ENCODE assay signal across 18 cellular contexts in the genomic region with DNA sequence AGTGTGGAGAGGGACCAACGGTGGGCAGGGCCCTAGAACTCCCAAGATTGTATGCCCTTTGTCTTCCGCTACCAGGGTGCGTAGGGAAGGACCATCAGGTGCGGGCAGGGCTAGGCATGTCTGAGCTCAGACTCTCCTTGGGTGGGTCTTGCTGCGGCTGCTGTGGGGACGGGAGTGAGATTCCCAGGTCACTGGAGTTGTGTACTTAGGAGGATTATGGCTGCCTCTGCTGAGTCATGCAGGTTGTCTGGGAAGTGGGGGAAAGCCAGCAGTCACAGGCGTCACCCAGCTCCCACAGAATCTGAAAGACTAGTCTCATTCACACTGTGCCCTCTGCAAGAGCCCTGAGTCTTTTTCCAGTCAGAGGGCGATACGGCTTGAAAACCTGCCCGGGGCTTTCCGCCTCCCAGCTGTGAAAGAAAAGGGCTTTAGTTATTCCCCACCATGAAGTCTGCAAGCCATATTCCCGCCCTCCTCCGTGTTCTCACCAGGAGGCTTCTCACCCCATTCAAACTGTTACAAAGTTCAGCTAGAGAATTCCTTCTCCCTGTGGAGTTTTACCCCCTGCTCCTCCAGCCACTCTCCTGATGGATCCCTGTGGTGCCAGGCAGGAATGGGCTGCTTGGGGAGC. TPM values are rescaled to one million over a fixed set of nuclear protein-coding genes. Genes with fewer than 3 reads are reported as not detected.
"Had no signal": no experiment of that assay in that cellular context is flagged by ENCODE, and none has a peak within 500 bp of the region (broad histone marks: within the 10 kb centered on the region; RNA-seq: fewer than 3 reads in every experiment).

No MANE protein-coding gene starts in this region.

RNA-seq across cellular contexts. Expression of a gene that starts 9.1 kb away (rescaled TPM):
- total RNA-seq: activated B cell treated with CpG ODN at 0.5 μM for 24 hours; activated CD4-positive, alpha-beta T cell treated with anti-CD3 and anti-CD28 coated beads for 36 hours; activated naive CD4-positive, alpha-beta T cell treated with anti-CD3 and anti-CD28 coated beads, Interleukin-2, amount 50 U/mL, for 72 hours; activated T-helper 17 cell treated with anti-CD3 and anti-CD28 coated beads, Interleukin-2, amount 50 U/mL, for 72 hours; aorta; breast epithelium; epithelial cell of proximal tubule; frontal cortex; left lung; lung; natural killer cell treated with Interleukin-12 subunit alpha and Interleukin-12 subunit beta and Interleukin-15 and Interleukin-18, amount 100 ng/mL, for 72 hours; occipital lobe; sciatic nerve; stomach; suprapubic skin; tibial nerve had no signal
- polyA plus RNA-seq: adipose tissue, aorta, lung, small intestine had no signal
